Comparison of ENCODE assay signal across 6 cellular contexts in the genomic region with DNA sequence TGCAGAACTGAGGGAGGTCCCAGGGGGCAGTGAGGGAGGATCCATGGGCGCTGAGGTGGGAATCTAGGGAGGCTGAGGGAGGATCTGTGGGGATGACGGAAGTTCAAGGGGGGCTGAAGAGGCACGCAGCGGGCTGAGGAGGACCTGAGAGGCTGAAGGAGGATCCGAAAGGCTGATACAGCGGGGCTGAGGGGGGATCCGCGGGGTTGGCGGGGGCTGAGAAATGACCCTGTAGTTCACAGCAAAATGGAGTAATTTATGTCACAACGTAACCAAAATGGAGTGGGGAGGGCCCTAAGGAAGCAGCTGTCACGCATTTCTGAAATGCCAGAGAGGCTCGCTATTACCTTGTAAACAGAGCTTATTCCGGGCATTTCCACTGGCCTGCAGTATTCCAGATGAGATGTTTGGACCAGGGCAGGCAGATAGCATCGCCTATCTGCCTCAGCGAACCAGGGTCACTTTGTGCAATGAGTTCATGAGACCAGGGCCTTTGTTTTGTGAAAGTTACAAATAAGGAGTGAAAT. TPM values are rescaled to one million over a fixed set of nuclear protein-coding genes. Genes with fewer than 3 reads are reported as not detected.
DNase-seq lines count a peak whose midpoint lies in the region; ATAC-seq and TF ChIP-seq lines count a peak whose summit lies in the region.

No MANE protein-coding gene starts in this region.

- no peak for TF ChIP-seq POLR2A in suprapubic skin (IDR thresholded peaks at IDR 0.05)

- H3K27ac ChIP-seq in suprapubic skin = peak overlapping the region; percentile 89

- H3K36me3 ChIP-seq in Caco-2 (ENCODE audit: control insufficient read depth, insufficient read depth, low read length) (no peaks in the 10 kb centered on the region), suprapubic skin (peaks cover 22% of the 10 kb centered on the region)

- peak; percentile 77 to 82 for DNase-seq in Caco-2
- peak; percentile 13 for DNase-seq in NCI-H146 treated with DMSO at 0.1 percent for 48 hours (lab: John Stamatoyannopoulos, UW; ENCODE audit: unreplicated experiment)
- peak in 1 of 2 donors; percentile 49 for DNase-seq in foreskin fibroblast
- no peak for DNase-seq in suprapubic skin (ENCODE audit: low spot score in 2 of 2)
- no peak for DNase-seq in cerebellum (ENCODE audit: low spot score)

- no peaks in the 10 kb centered on the region for H3K27me3 ChIP-seq in Caco-2 (replicated peaks; ENCODE audit: control insufficient read depth, insufficient read depth, low read length)
- H3K27me3 ChIP-seq in suprapubic skin = no peaks in the 10 kb centered on the region

- no peaks in the 10 kb centered on the region for H3K27me3 Mint-ChIP-seq in Caco-2 (ENCODE audit: insufficient read depth, unreplicated experiment)

- intact Hi-C loops in Caco-2 (cut with micrococcal nuclease; ENCODE audit: unreplicated experiment) = loop anchor here (1.0 to 10.0 kb wide), 5 partner anchors 21 to 625 kb away; a partner anchor contains a TSS

- ATAC-seq in GM18519 (IDR thresholded peaks at IDR 0.05; ENCODE audit: low FRiP score, unreplicated experiment) = no peak

- WGBS in suprapubic skin = 32% methylated on average over 15 of the region's 15 CpGs

- POLR2A ChIA-PET in Caco-2 (lab: Charles Lee) = interaction anchor here (0.6 to 1.4 kb wide), 8 partner anchors 16 to 322 kb away, joined by 3 to 18 read pairs (median 6); a partner anchor contains a TSS

- peaks cover 8% of the 10 kb centered on the region for H3K4me1 ChIP-seq in Caco-2
- H3K4me1 ChIP-seq in suprapubic skin = peaks cover 23% of the 10 kb centered on the region

- H3K36me3 Mint-ChIP-seq in Caco-2 (ENCODE audit: insufficient read depth, unreplicated experiment) = peaks cover 19% of the 10 kb centered on the region

- H3K9me3 ChIP-seq in Caco-2 (no peaks in the 10 kb centered on the region; the same call in 1 of the 2 replicates), suprapubic skin (no peaks in the 10 kb centered on the region)

- peak overlapping the region; percentile 94 for H3K4me3 ChIP-seq in Caco-2 (ENCODE audit: low read depth, low read length)
- peak overlapping the region; percentile 86 to 98 for H3K4me3 ChIP-seq in foreskin fibroblast (ENCODE audit: low read depth in 1 of 2, low read length in 2 of 2)
- H3K4me3 ChIP-seq in suprapubic skin = peak overlapping the region; percentile 97

- peak overlapping the region; percentile 99 for H3K4me3 Mint-ChIP-seq in Caco-2 (ENCODE audit: unreplicated experiment)

- peak overlapping the region; percentile 100 for H3K27ac Mint-ChIP-seq in Caco-2 (ENCODE audit: unreplicated experiment)

- TF ChIP-seq EP300 in suprapubic skin (IDR thresholded peaks at IDR 0.05) = no peak

- no TSS peak for BruUV-seq in Caco-2 (replicated peaks; lab: Mats Ljungman, UMichigan)

- no peaks in the 10 kb centered on the region for H3K9me3 Mint-ChIP-seq in Caco-2 (ENCODE audit: unreplicated experiment)

- no peak for TF ChIP-seq CTCF in Caco-2 (IDR thresholded peaks at IDR 0.05; ENCODE audit: insufficient read depth in 1 of 2, low read depth in 1 of 2, low read length in 1 of 2, severe bottlenecking in 1 of 2, unreplicated experiment in 1 of 2)
- TF ChIP-seq CTCF in foreskin fibroblast (IDR thresholded peaks at IDR 0.05; ENCODE audit: low read depth, low read length) = no peak
- TF ChIP-seq CTCF in suprapubic skin (IDR thresholded peaks at IDR 0.05) = no peak

- CTCF ChIA-PET in Caco-2 (lab: Charles Lee) = interaction anchor here (0.6 to 2.4 kb wide), 5 partner anchors 21 to 111 kb away, joined by 3 to 23 read pairs (median 4); a partner anchor contains a TSS

- peaks cover 7% of the 10 kb centered on the region for H3K4me1 Mint-ChIP-seq in Caco-2 (ENCODE audit: low read depth, unreplicated experiment)

RNA-seq across cellular contexts. Expression of a gene that starts 0.9 kb away (rescaled TPM):
- total RNA-seq in Caco-2 (2022) = 63.7 and 69.9 TPM in 2 replicates
- total RNA-seq in suprapubic skin = 100 to 1,000 TPM in 3 of 4 donors, 10 to 100 TPM in 1; 99.3 to 161 (median 119) TPM
- 27.8 TPM for total RNA-seq in cerebellum

RNA-seq across cellular contexts. Expression of a gene that starts 6.9 kb away (rescaled TPM):
- total RNA-seq in Caco-2 (2022) (34.2 and 34.5 TPM in 2 replicates), suprapubic skin (10 to 100 TPM; 10.6 to 32.3 (median 17.1) TPM), cerebellum (4.5 TPM)

RNA-seq across cellular contexts. Expression of a gene that starts 27.5 kb away (rescaled TPM):
- total RNA-seq in Caco-2 (2022) (374 and 378 TPM in 2 replicates), suprapubic skin (100 to 1,000 TPM; 284 to 385 (median 362) TPM), cerebellum (102 TPM)

RNA-seq across cellular contexts. Expression of a gene that starts 30.1 kb away (rescaled TPM):
- total RNA-seq in Caco-2 (2022) (73.6 and 74.4 TPM in 2 replicates), suprapubic skin (100 to 1,000 TPM; 384 to 510 (median 421) TPM), cerebellum (94.1 TPM)

RNA-seq across cellular contexts. Expression of a gene that starts 39.7 kb away (rescaled TPM):
- total RNA-seq in Caco-2 (2022) (1.1 and 1.5 TPM in 2 replicates), suprapubic skin (1 to 10 TPM; 2.5 to 3.6 (median 3.0) TPM), cerebellum (0.73 TPM)

Comparison
In these comparisons a context has a peak if more than half of its experiments do, and no peak if none do; other contexts are left out.
1. DNase-seq: peak in Caco-2 (2 of 2) and NCI-H146 treated with DMSO at 0.1 percent for 48 hours (single experiment); none in suprapubic skin (0 of 2) and cerebellum (single experiment).
2. Peak in every context shown above with its lines, with median percentiles within 50 percentile points of each other: H3K4me3 ChIP-seq.